In genomic region chr6:89369009-89369408, GRCh38 we compare ENCODE assay signal across 9 cellular contexts. TPM values are rescaled to one million over a fixed set of nuclear protein-coding genes. Genes with fewer than 3 reads are reported as not detected.
A peak's percentile ranks its signal among the peaks of the same experiment; 100 is the strongest.
DNase-seq lines count a peak whose midpoint lies in the region; ATAC-seq and TF ChIP-seq lines count a peak whose summit lies in the region.
"Had no signal": no experiment of that assay in that cellular context is flagged by ENCODE, and none has a peak within 500 bp of the region (broad histone marks: within the 10 kb centered on the region; RNA-seq: fewer than 3 reads in every experiment).

No MANE protein-coding gene starts in this region.

- ATAC-seq in GM19351 (IDR thresholded peaks at IDR 0.05; ENCODE audit: unreplicated experiment), result no peak
- no peak for ATAC-seq in activated CD4-positive, CD25-positive, alpha-beta regulatory T cell treated with anti-CD3 and anti-CD28 coated beads, Interleukin-2, amount 50 U/mL, for 24 hours

- DNase-seq in ELR (ENCODE audit: low read depth) (peak; percentile 65), RKO (ENCODE audit: low spot score) (peak; percentile 31), fibroblast of the aortic adventitia (ENCODE audit: low read depth) (peak; percentile 63), pons (ENCODE audit: low spot score) (peak; percentile 46), NCI-H2029 (lab: John Stamatoyannopoulos, UW) (no peak)
- no peak for DNase-seq in activated naive CD4-positive, alpha-beta T cell (lab: John Stamatoyannopoulos, UW)

- no peak overlapping the region for H3K4me3 ChIP-seq in fibroblast of the aortic adventitia (ENCODE audit: low read depth, low read length)
- H3K4me3 ChIP-seq: SJCRH30 had no signal

- TF ChIP-seq CTCF in fibroblast of the aortic adventitia (IDR thresholded peaks at IDR 0.05; ENCODE audit: insufficient read depth, low read length), result peak; percentile 63

RNA-seq across cellular contexts. Expression of gene UBE2J1, which starts 16.5 kb away (rescaled TPM):
- 23.1 and 50.9 TPM in 2 replicates for total RNA-seq in fibroblast of the aortic adventitia (ENCODE audit: low replicate concordance)

RNA-seq across cellular contexts. Expression of gene RRAGD, which starts 43.1 kb away (rescaled TPM):
- total RNA-seq in fibroblast of the aortic adventitia (ENCODE audit: low replicate concordance), result 1.4 and 15.1 TPM in 2 replicates

RNA-seq across cellular contexts. Expression of gene GABRR2, which starts 53.9 kb away (rescaled TPM):
- 0.09 TPM in 1 of 2 replicates, not detected in the other for total RNA-seq in fibroblast of the aortic adventitia (ENCODE audit: low replicate concordance)

Comparison
In these comparisons a context has a peak if more than half of its experiments do, and no peak if none do; other contexts are left out.
1. DNase-seq: peak in ELR (single experiment), RKO (single experiment), fibroblast of the aortic adventitia (single experiment) and pons (single experiment); none in activated naive CD4-positive, alpha-beta T cell (0 of 4) and NCI-H2029 (single experiment).